ENCODE assay signal across 1 cellular context in the genomic region with DNA sequence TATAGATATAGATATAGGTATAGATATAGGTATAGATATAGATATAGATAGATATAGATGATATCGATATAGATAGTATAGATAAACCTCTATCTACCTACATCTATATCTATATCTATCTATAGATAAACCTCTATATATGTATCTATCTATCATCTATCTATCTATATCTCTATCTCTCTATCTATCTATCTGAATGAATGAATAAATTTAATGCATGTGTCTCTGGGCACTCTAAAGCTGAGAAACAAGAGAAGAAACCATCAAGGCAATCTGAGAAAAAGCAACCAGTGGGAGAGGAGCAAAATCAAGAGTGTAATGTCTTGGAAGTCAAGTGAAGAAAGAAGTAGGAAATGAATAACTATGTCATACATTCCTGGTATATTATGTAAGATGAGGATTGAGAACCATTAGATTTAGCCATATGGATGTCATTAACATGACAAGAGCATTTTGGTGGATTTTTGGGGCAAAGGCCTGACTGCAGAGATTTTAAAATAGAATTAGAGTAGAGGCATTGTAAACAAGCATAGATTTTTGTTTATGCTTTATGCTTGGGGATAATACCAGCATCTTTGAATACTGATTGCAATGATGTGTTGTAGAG.
TF ChIP-seq lines count a peak whose summit lies in the region.

No MANE protein-coding gene starts in this region.

TF ChIP-seq in K562, 482 proteins besides CTCF, POLR2A, EP300 and RAD21:
- TF ChIP-seq, protein P1, sequence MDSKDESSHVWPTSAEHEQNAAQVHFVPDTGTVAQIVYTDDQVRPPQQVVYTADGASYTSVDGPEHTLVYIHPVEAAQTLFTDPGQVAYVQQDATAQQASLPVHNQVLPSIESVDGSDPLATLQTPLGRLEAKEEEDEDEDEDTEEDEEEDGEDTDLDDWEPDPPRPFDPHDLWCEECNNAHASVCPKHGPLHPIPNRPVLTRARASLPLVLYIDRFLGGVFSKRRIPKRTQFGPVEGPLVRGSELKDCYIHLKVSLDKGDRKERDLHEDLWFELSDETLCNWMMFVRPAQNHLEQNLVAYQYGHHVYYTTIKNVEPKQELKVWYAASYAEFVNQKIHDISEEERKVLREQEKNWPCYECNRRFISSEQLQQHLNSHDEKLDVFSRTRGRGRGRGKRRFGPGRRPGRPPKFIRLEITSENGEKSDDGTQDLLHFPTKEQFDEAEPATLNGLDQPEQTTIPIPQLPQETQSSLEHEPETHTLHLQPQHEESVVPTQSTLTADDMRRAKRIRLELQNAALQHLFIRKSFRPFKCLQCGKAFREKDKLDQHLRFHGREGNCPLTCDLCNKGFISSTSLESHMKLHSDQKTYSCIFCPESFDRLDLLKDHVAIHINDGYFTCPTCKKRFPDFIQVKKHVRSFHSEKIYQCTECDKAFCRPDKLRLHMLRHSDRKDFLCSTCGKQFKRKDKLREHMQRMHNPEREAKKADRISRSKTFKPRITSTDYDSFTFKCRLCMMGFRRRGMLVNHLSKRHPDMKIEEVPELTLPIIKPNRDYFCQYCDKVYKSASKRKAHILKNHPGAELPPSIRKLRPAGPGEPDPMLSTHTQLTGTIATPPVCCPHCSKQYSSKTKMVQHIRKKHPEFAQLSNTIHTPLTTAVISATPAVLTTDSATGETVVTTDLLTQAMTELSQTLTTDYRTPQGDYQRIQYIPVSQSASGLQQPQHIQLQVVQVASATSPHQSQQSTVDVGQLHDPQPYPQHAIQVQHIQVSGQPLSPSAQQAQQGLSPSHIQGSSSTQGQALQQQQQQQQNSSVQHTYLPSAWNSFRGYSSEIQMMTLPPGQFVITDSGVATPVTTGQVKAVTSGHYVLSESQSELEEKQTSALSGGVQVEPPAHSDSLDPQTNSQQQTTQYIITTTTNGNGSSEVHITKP (IDR thresholded peaks at IDR 0.05; ENCODE audit: partially characterized antibody), result peak; percentile 13
- TF ChIP-seq ZNF24 (IDR thresholded peaks at IDR 0.05) (0 out of 2 replicates have a peak, but pooled peaks have one; percentile 18), TFAM (CRISPR knock-in tag; conservative IDR thresholded peaks at IDR 0.05) (peak; percentile 93; the same call in 1 of the 2 replicates), STAG1 (CRISPR knock-in tag; IDR thresholded peaks at IDR 0.05; ENCODE audit: borderline replicate concordance) (no peak), FOSL1 (tag; conservative IDR thresholded peaks at IDR 0.05) (no peak), PHF20 (IDR thresholded peaks at IDR 0.05; ENCODE audit: partially characterized antibody) (peak; percentile 28)
- TF ChIP-seq, protein P2, sequence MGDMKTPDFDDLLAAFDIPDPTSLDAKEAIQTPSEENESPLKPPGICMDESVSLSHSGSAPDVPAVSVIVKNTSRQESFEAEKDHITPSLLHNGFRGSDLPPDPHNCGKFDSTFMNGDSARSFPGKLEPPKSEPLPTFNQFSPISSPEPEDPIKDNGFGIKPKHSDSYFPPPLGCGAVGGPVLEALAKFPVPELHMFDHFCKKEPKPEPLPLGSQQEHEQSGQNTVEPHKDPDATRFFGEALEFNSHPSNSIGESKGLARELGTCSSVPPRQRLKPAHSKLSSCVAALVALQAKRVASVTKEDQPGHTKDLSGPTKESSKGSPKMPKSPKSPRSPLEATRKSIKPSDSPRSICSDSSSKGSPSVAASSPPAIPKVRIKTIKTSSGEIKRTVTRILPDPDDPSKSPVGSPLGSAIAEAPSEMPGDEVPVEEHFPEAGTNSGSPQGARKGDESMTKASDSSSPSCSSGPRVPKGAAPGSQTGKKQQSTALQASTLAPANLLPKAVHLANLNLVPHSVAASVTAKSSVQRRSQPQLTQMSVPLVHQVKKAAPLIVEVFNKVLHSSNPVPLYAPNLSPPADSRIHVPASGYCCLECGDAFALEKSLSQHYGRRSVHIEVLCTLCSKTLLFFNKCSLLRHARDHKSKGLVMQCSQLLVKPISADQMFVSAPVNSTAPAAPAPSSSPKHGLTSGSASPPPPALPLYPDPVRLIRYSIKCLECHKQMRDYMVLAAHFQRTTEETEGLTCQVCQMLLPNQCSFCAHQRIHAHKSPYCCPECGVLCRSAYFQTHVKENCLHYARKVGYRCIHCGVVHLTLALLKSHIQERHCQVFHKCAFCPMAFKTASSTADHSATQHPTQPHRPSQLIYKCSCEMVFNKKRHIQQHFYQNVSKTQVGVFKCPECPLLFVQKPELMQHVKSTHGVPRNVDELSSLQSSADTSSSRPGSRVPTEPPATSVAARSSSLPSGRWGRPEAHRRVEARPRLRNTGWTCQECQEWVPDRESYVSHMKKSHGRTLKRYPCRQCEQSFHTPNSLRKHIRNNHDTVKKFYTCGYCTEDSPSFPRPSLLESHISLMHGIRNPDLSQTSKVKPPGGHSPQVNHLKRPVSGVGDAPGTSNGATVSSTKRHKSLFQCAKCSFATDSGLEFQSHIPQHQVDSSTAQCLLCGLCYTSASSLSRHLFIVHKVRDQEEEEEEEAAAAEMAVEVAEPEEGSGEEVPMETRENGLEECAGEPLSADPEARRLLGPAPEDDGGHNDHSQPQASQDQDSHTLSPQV (IDR thresholded peaks at IDR 0.05), result no peak
